ENCODE assay signal across 11 cellular contexts in genomic region chr17:74756891-74757290, GRCh38. TPM values are rescaled to one million over a fixed set of nuclear protein-coding genes. Genes with fewer than 3 reads are reported as not detected.
DNase-seq lines count a peak whose midpoint lies in the region; ATAC-seq and TF ChIP-seq lines count a peak whose summit lies in the region.
"Had no signal": no experiment of that assay in that cellular context is flagged by ENCODE, and none has a peak within 500 bp of the region (broad histone marks: within the 10 kb centered on the region; RNA-seq: fewer than 3 reads in every experiment).

No MANE protein-coding gene starts in this region.

- H2AFZ ChIP-seq in mammary epithelial cell (ENCODE audit: low read depth, low read length), result no peak overlapping the region

- H3K27ac Mint-ChIP-seq in activated CD8-positive, alpha-beta T cell treated with anti-CD3 and anti-CD28 coated beads for 36 hours, result peak overlapping the region; percentile 77

- no peak for TF ChIP-seq EP300 in suprapubic skin (IDR thresholded peaks at IDR 0.05)

- H3K4me1 ChIP-seq in breast epithelium, result peaks cover 3 to 40% of the 10 kb centered on the region in 2 donors
- peaks cover 43% of the 10 kb centered on the region for H3K4me1 ChIP-seq in mammary epithelial cell (ENCODE audit: insufficient read depth, low read length)
- peaks cover 61% of the 10 kb centered on the region for H3K4me1 ChIP-seq in lower lobe of right lung
- H3K4me1 ChIP-seq in suprapubic skin, result peaks cover 78% of the 10 kb centered on the region

- no peaks in the 10 kb centered on the region for H3K9me3 ChIP-seq in breast epithelium
- no peaks in the 10 kb centered on the region for H3K9me3 ChIP-seq in mammary epithelial cell (replicated peaks; ENCODE audit: insufficient read depth, low read length)
- no peaks in the 10 kb centered on the region for H3K9me3 ChIP-seq in lower lobe of right lung
- H3K9me3 ChIP-seq in suprapubic skin, result no peaks in the 10 kb centered on the region
- H3K9me3 ChIP-seq: heart left ventricle had no signal

- intact Hi-C loops in breast epithelium (cut with DNase I; ENCODE audit: low total_unique reads) (no loop called here), mammary epithelial cell (cut with micrococcal nuclease) (no loop called here), lower lobe of right lung (cut with DNase I) (no loop called here)
- intact Hi-C loops in activated CD8-positive, alpha-beta T cell treated with anti-CD3 and anti-CD28 coated beads for 36 hours (cut with micrococcal nuclease), result no loop called here

- H3K9ac ChIP-seq in mammary epithelial cell (ENCODE audit: insufficient read depth, low read length), result no peak overlapping the region

- H3K36me3 Mint-ChIP-seq in activated CD8-positive, alpha-beta T cell treated with anti-CD3 and anti-CD28 coated beads for 36 hours (ENCODE audit: low read depth), result peaks cover 29% of the 10 kb centered on the region

- H4K20me1 ChIP-seq in mammary epithelial cell (ENCODE audit: insufficient read depth, low read length), result no peaks in the 10 kb centered on the region

- no peak for DNase-seq in breast epithelium (ENCODE audit: low spot score in 2 of 2)
- no peak for DNase-seq in mammary epithelial cell
- DNase-seq in activated CD8-positive, alpha-beta T cell treated with anti-CD3 and anti-CD28 coated beads for 36 hours, result no peak
- DNase-seq in lower lobe of right lung, result no peak
- no peak for DNase-seq in suprapubic skin (ENCODE audit: low spot score in 2 of 2)
- no peak for DNase-seq in iPS-NIHi7 (ENCODE audit: extremely low spot score)
- DNase-seq in OCI-M2 (lab: John Stamatoyannopoulos, UW; ENCODE audit: unreplicated experiment), result no peak
- DNase-seq in SKM-1 treated with dmso at 0.1 percent for 144 hours (lab: John Stamatoyannopoulos, UW; ENCODE audit: unreplicated experiment), result no peak
- DNase-seq: H9 had no signal

- no peak for ATAC-seq in activated CD8-positive, alpha-beta T cell treated with anti-CD3 and anti-CD28 coated beads for 36 hours
- no peak for ATAC-seq in lower lobe of right lung

- TF ChIP-seq CTCF in breast epithelium (IDR thresholded peaks at IDR 0.05), result no peak
- no peak for TF ChIP-seq CTCF in mammary epithelial cell (conservative IDR thresholded peaks at IDR 0.05 in 1 of 2, IDR thresholded peaks at IDR 0.05 in 1 of 2; ENCODE audit: extremely low read depth in 1 of 2, insufficient read depth in 1 of 2, low read depth in 1 of 2, low read length in 2 of 2)
- TF ChIP-seq CTCF in activated CD8-positive, alpha-beta T cell treated with anti-CD3 and anti-CD28 coated beads for 36 hours (IDR thresholded peaks at IDR 0.05), result no peak
- no peak for TF ChIP-seq CTCF in lower lobe of right lung (IDR thresholded peaks at IDR 0.05)
- TF ChIP-seq CTCF in suprapubic skin (IDR thresholded peaks at IDR 0.05), result no peak

- peaks cover 48% of the 10 kb centered on the region for H3K79me2 ChIP-seq in mammary epithelial cell (ENCODE audit: insufficient read depth, low read length)

- TF ChIP-seq POLR2A in breast epithelium (IDR thresholded peaks at IDR 0.05) (no peak), suprapubic skin (IDR thresholded peaks at IDR 0.05) (no peak)

- no peaks in the 10 kb centered on the region for H3K27me3 Mint-ChIP-seq in activated CD8-positive, alpha-beta T cell treated with anti-CD3 and anti-CD28 coated beads for 36 hours

- no peak overlapping the region for H3K4me2 ChIP-seq in mammary epithelial cell (ENCODE audit: insufficient read depth, low read depth, low read length)

- dilution Hi-C loops in mammary epithelial cell (cut with HindIII; ENCODE audit: low sequenced_read_pairs), result no loop called here

- no peak overlapping the region for H3K4me3 Mint-ChIP-seq in activated CD8-positive, alpha-beta T cell treated with anti-CD3 and anti-CD28 coated beads for 36 hours
- H3K4me3 Mint-ChIP-seq: H9 had no signal

- H3K36me3 ChIP-seq in breast epithelium (no peaks in the 10 kb centered on the region), mammary epithelial cell (ENCODE audit: insufficient read depth, low read length) (no peaks in the 10 kb centered on the region), lower lobe of right lung (no peaks in the 10 kb centered on the region), suprapubic skin (peaks cover under 1% of the 10 kb centered on the region)
- H3K36me3 ChIP-seq: heart left ventricle had no signal

- CTCF ChIA-PET in mammary epithelial cell (lab: Charles Lee; ENCODE audit: low non-redundant PET), result no interaction called here
- CTCF ChIA-PET in activated CD8-positive, alpha-beta T cell treated with anti-CD3 and anti-CD28 coated beads for 36 hours (lab: Charles Lee), result interaction anchor here (0.6 to 8.6 kb wide), 6 partner anchors 10 to 382 kb away, joined by 3 to 98 read pairs (median 42); partner anchors contain the start of genes NHERF1 and RAB37

- H3K4me1 Mint-ChIP-seq in activated CD8-positive, alpha-beta T cell treated with anti-CD3 and anti-CD28 coated beads for 36 hours (ENCODE audit: low read depth), result peaks cover 83% of the 10 kb centered on the region

- H3K27ac ChIP-seq in breast epithelium (peak overlapping the region; percentile 90 to 91), mammary epithelial cell (ENCODE audit: insufficient read depth, low read depth, low read length) (no peak overlapping the region), lower lobe of right lung (peak overlapping the region; percentile 56), suprapubic skin (peak overlapping the region; percentile 78)

- H3K27me3 ChIP-seq in breast epithelium (no peaks in the 10 kb centered on the region), mammary epithelial cell (ENCODE audit: insufficient read depth, low read length) (no peaks in the 10 kb centered on the region), lower lobe of right lung (ENCODE audit: low read depth) (no peaks in the 10 kb centered on the region), suprapubic skin (no peaks in the 10 kb centered on the region)
- H3K27me3 ChIP-seq: heart left ventricle had no signal

- H3K9me3 Mint-ChIP-seq in activated CD8-positive, alpha-beta T cell treated with anti-CD3 and anti-CD28 coated beads for 36 hours, result no peaks in the 10 kb centered on the region
- H3K9me3 Mint-ChIP-seq: H9 had no signal

- no TSS peak for BruUV-seq in mammary epithelial cell (replicated peaks; lab: Mats Ljungman, UMichigan)

- in situ Hi-C loops in mammary epithelial cell (cut with MboI; ENCODE audit: low sequenced_read_pairs in 2 of 2), result no loop called here

- H3K4me3 ChIP-seq in breast epithelium (no peak overlapping the region), mammary epithelial cell (replicated peaks in 1 of 3; ENCODE audit: insufficient read depth in 1 of 3, low read depth in 2 of 3, low read length in 3 of 3) (no peak overlapping the region), lower lobe of right lung (no peak overlapping the region), suprapubic skin (no peak overlapping the region)
- H3K4me3 ChIP-seq: heart left ventricle had no signal

- 30% methylated on average over 3 of the region's 3 CpGs for WGBS in mammary epithelial cell (ENCODE audit: low coverage, missing lambda C conversion rate)
- 60% methylated on average over 2 of the region's 3 CpGs for WGBS in suprapubic skin

- POLR2A ChIA-PET in activated CD8-positive, alpha-beta T cell treated with anti-CD3 and anti-CD28 coated beads for 36 hours (lab: Charles Lee), result interaction anchor here (1.3 kb wide), 1 partner anchor 20 kb away, joined by 8 read pairs; the partner anchor contains the start of gene NAT9

RNA-seq across cellular contexts. Expression of gene NHERF1, which starts 8.5 kb away (rescaled TPM):
- total RNA-seq in breast epithelium (10 to 100 TPM; 15.8 to 82.8 (median 36.4) TPM), mammary epithelial cell (10 to 100 TPM in 1 of 2 donors, 1 to 10 TPM in 1; 5.8 to 24.6 TPM), lower lobe of right lung (35.7 TPM), suprapubic skin (10 to 100 TPM; 21.1 to 53.8 (median 42.0) TPM)
- polyA plus RNA-seq in mammary epithelial cell, result 36.3 TPM
- 59.6 TPM for polyA minus RNA-seq in mammary epithelial cell
- total RNA-seq in activated CD8-positive, alpha-beta T cell treated with anti-CD3 and anti-CD28 coated beads for 36 hours, result 100 to 1,000 TPM; 143 to 150 TPM

RNA-seq across cellular contexts. Expression of gene NAT9, which starts 19.3 kb away (rescaled TPM):
- total RNA-seq in breast epithelium (10 to 100 TPM; 20.6 to 41.3 (median 40.0) TPM), mammary epithelial cell (10 to 100 TPM; 24.7 to 76.5 TPM), lower lobe of right lung (48.6 TPM), suprapubic skin (10 to 100 TPM; 21.0 to 32.7 (median 24.4) TPM)
- polyA plus RNA-seq in mammary epithelial cell, result 37.3 TPM
- polyA minus RNA-seq in mammary epithelial cell, result 4.1 TPM
- 10 to 100 TPM; 35.5 to 42.4 TPM for total RNA-seq in activated CD8-positive, alpha-beta T cell treated with anti-CD3 and anti-CD28 coated beads for 36 hours

RNA-seq across cellular contexts. Expression of gene RAB37, which starts 19.8 kb away (rescaled TPM):
- total RNA-seq in breast epithelium (1 to 10 TPM in 2 of 3 donors, under 1 TPM in 1; 0.98 to 2.1 (median 2.0) TPM), mammary epithelial cell (not detected), lower lobe of right lung (7.4 TPM), suprapubic skin (under 1 TPM in 2 of 4 donors, not detected in 2; 0.32 to 0.38 TPM)
- not detected for polyA plus RNA-seq in mammary epithelial cell
- polyA minus RNA-seq in mammary epithelial cell, result not detected
- total RNA-seq in activated CD8-positive, alpha-beta T cell treated with anti-CD3 and anti-CD28 coated beads for 36 hours, result 1 to 10 TPM; 6.6 to 6.7 TPM

RNA-seq across cellular contexts. Expression of gene CD300LF, which starts 44.2 kb away (rescaled TPM):
- total RNA-seq in breast epithelium (1 to 10 TPM in 1 of 3 donors, under 1 TPM in 2; 0.32 to 2.0 (median 0.98) TPM), mammary epithelial cell (not detected), lower lobe of right lung (66.2 TPM), suprapubic skin (not detected)
- polyA plus RNA-seq in mammary epithelial cell, result not detected
- not detected for polyA minus RNA-seq in mammary epithelial cell
- total RNA-seq in activated CD8-positive, alpha-beta T cell treated with anti-CD3 and anti-CD28 coated beads for 36 hours, result not detected
- total RNA-seq: G401, H9 had no signal
